Comparison of ENCODE assay signal across 24 cellular contexts in genomic region chr17:28669918-28670317, GRCh38.
"Had no signal": no experiment of that assay in that cellular context is flagged by ENCODE, and none has a peak within 500 bp of the region (broad histone marks: within the 10 kb centered on the region; RNA-seq: fewer than 3 reads in every experiment).

No MANE protein-coding gene starts in this region.

- H3K4me3 ChIP-seq: colonic mucosa, coronary artery, dorsolateral prefrontal cortex, esophagus muscularis mucosa, esophagus squamous epithelium, gastrocnemius medialis, gastroesophageal sphincter, heart left ventricle had no signal

- ATAC-seq: effector memory CD8-positive, alpha-beta T cell; esophagus mucosa; foreskin keratinocyte; gastrocnemius medialis; gastroesophageal sphincter; heart left ventricle had no signal

- H3K27ac ChIP-seq: colonic mucosa, coronary artery, dorsolateral prefrontal cortex, epithelial cell of prostate, esophagus muscularis mucosa, esophagus squamous epithelium, foreskin keratinocyte, gastrocnemius medialis, gastroesophageal sphincter, heart left ventricle had no signal

- H3K27ac Mint-ChIP-seq: dendritic cell treated with granulocyte-macrophage colony-stimulating factor and Interleukin-4, amounts not matched to agents 40 ng/mL and 50 ng/mL, for 4 days; effector memory CD8-positive, alpha-beta T cell; endodermal cell had no signal

- DNase-seq: colonic mucosa; cortex of kidney; dermis blood vessel endothelial cell; dorsolateral prefrontal cortex; effector CD4-positive, alpha-beta T cell; effector CD8-positive, alpha-beta T cell; effector memory CD4-positive, alpha-beta T cell; effector memory CD8-positive, alpha-beta T cell; endodermal cell; erythroblast; esophagus squamous epithelium; foreskin fibroblast; foreskin keratinocyte; foreskin melanocyte; gastrocnemius medialis; glutamatergic neuron; head of caudate nucleus; heart left ventricle had no signal

- H3K4me3 Mint-ChIP-seq: dendritic cell treated with granulocyte-macrophage colony-stimulating factor and Interleukin-4, amounts not matched to agents 40 ng/mL and 50 ng/mL, for 4 days; effector memory CD8-positive, alpha-beta T cell; endodermal cell had no signal

- H3K27me3 Mint-ChIP-seq: dendritic cell treated with granulocyte-macrophage colony-stimulating factor and Interleukin-4, amounts not matched to agents 40 ng/mL and 50 ng/mL, for 4 days; effector memory CD8-positive, alpha-beta T cell had no signal

- H3K4me1 ChIP-seq: colonic mucosa, foreskin keratinocyte had no signal

- H3K9me3 Mint-ChIP-seq: dendritic cell treated with granulocyte-macrophage colony-stimulating factor and Interleukin-4, amounts not matched to agents 40 ng/mL and 50 ng/mL, for 4 days; effector memory CD8-positive, alpha-beta T cell; endodermal cell had no signal

- H3K27me3 ChIP-seq: colonic mucosa, dorsolateral prefrontal cortex, esophagus muscularis mucosa, esophagus squamous epithelium, foreskin keratinocyte, gastrocnemius medialis, gastroesophageal sphincter, heart left ventricle had no signal

- H3K9me3 ChIP-seq: colonic mucosa, esophagus muscularis mucosa, esophagus squamous epithelium, gastrocnemius medialis, gastroesophageal sphincter, heart left ventricle had no signal
